Comparison of ENCODE assay signal across 16 cellular contexts in genomic region chr17:48563867-48564199, GRCh38. TPM values are rescaled to one million over a fixed set of nuclear protein-coding genes. Genes with fewer than 3 reads are reported as not detected.
A peak's percentile ranks its signal among the peaks of the same experiment; 100 is the strongest.
DNase-seq lines count a peak whose midpoint lies in the region; ATAC-seq and TF ChIP-seq lines count a peak whose summit lies in the region.
"Had no signal": no experiment of that assay in that cellular context is flagged by ENCODE, and none has a peak within 500 bp of the region (broad histone marks: within the 10 kb centered on the region; RNA-seq: fewer than 3 reads in every experiment).

No MANE protein-coding gene starts in this region.

- H3K4me1 Mint-ChIP-seq in naive thymus-derived CD4-positive, alpha-beta T cell: peaks cover 0 to 16% (median 8%) of the 10 kb centered on the region in 7 donors

- H3K4me3 Mint-ChIP-seq in naive thymus-derived CD4-positive, alpha-beta T cell: peak overlapping the region in 6 of 10 donors; percentile 12 to 54 (median 48)
- H3K4me3 Mint-ChIP-seq: activated CD4-positive, alpha-beta memory T cell treated with anti-CD3 and anti-CD28 coated beads, Interleukin-2, amount 10 ng/mL, durations not matched to agents 7 days and 5 days had no signal

- H3K27ac ChIP-seq in OCI-LY3 (ENCODE audit: low read length): peak overlapping the region; percentile 16; the same call in 1 of the 2 replicates
- peak overlapping the region; percentile 34 to 60 for H3K27ac ChIP-seq in coronary artery
- no peak overlapping the region for H3K27ac ChIP-seq in naive thymus-derived CD4-positive, alpha-beta T cell (ENCODE audit: low read depth, low read length)
- H3K27ac ChIP-seq in tibial artery: peak overlapping the region in 1 of 2 donors; percentile 53
- H3K27ac ChIP-seq in dorsolateral prefrontal cortex: no peak overlapping the region
- H3K27ac ChIP-seq: HL-60 had no signal

- DNase-seq in coronary artery (ENCODE audit: low spot score) (no peak), tibial artery (no peak), dorsolateral prefrontal cortex (no peak), GM20000 (ENCODE audit: low spot score) (no peak), NCI-H187 (lab: John Stamatoyannopoulos, UW) (no peak)
- DNase-seq in naive thymus-derived CD4-positive, alpha-beta T cell: no peak
- DNase-seq: activated CD4-positive, alpha-beta memory T cell treated with anti-CD3 and anti-CD28 coated beads, Interleukin-2, amount 10 ng/mL, durations not matched to agents 7 days and 5 days; activated effector memory CD4-positive, alpha-beta T cell treated with Interleukin-2 at 50 U/mL for 16 hours; NCI-H2171; PC-3; stimulated activated CD4-positive, alpha-beta T cell treated with anti-CD3 and anti-CD28 coated beads, Interleukin-4, amount 100 ng/mL, for 24 hours; stimulated activated naive CD4-positive, alpha-beta T cell had no signal

- H3K36me3 Mint-ChIP-seq in naive thymus-derived CD4-positive, alpha-beta T cell: peaks cover 0 to 14% (median 0%) of the 10 kb centered on the region in 5 donors

- no peaks in the 10 kb centered on the region for H4K20me1 ChIP-seq in OCI-LY3 (ENCODE audit: insufficient read depth, low read length)

- intact Hi-C loops in naive thymus-derived CD4-positive, alpha-beta T cell (cut with micrococcal nuclease): no loop called here
- intact Hi-C loops in tibial artery (cut with DNase I; ENCODE audit: low total_unique reads): no loop called here
- intact Hi-C loops in dorsolateral prefrontal cortex (cut with DNase I): no loop called here

- H3K9me3 ChIP-seq in OCI-LY3 (ENCODE audit: insufficient read depth, low read length): no peaks in the 10 kb centered on the region
- no peaks in the 10 kb centered on the region for H3K9me3 ChIP-seq in naive thymus-derived CD4-positive, alpha-beta T cell (ENCODE audit: control insufficient read depth in 2 of 3, low read length in 3 of 3)
- H3K9me3 ChIP-seq in tibial artery: no peaks in the 10 kb centered on the region
- H3K9me3 ChIP-seq: pancreas had no signal

- CTCF ChIA-PET in naive thymus-derived CD4-positive, alpha-beta T cell (lab: Charles Lee): no interaction called here

- POLR2A ChIA-PET in naive thymus-derived CD4-positive, alpha-beta T cell (lab: Charles Lee): interaction anchor here (1.1 kb wide), 1 partner anchor 17 kb away, joined by 3 read pairs; no protein-coding TSS in a partner anchor

- no peak for TF ChIP-seq CTCF in OCI-LY3 (IDR thresholded peaks at IDR 0.05; ENCODE audit: low read depth, low read length)
- no peak for TF ChIP-seq CTCF in coronary artery (IDR thresholded peaks at IDR 0.05)
- no peak for TF ChIP-seq CTCF in tibial artery (IDR thresholded peaks at IDR 0.05)
- TF ChIP-seq CTCF in dorsolateral prefrontal cortex (IDR thresholded peaks at IDR 0.05 in 54 of 56, conservative IDR thresholded peaks at IDR 0.05 in 2 of 56; ENCODE audit: low read depth in 1 of 56, partially characterized antibody in 56 of 56): no peak
- TF ChIP-seq CTCF in GM20000 (IDR thresholded peaks at IDR 0.05; ENCODE audit: extremely low read depth, missing control alignments): no peak

- H3K4me1 ChIP-seq in OCI-LY3 (ENCODE audit: low read length) (peaks cover 37% of the 10 kb centered on the region), tibial artery (peaks cover 0 to 24% (median 12%) of the 10 kb centered on the region in 4 donors)
- no peaks in the 10 kb centered on the region for H3K4me1 ChIP-seq in naive thymus-derived CD4-positive, alpha-beta T cell (ENCODE audit: control insufficient read depth in 2 of 2, insufficient read depth in 2 of 2, low read length in 2 of 2)
- H3K4me1 ChIP-seq: pancreas had no signal

- H3K9ac ChIP-seq in OCI-LY3 (ENCODE audit: low read length): peak overlapping the region; percentile 63

- peaks cover 0 to 1% (median 0%) of the 10 kb centered on the region in 11 donors for H3K9me3 Mint-ChIP-seq in naive thymus-derived CD4-positive, alpha-beta T cell
- H3K9me3 Mint-ChIP-seq: activated CD4-positive, alpha-beta memory T cell treated with anti-CD3 and anti-CD28 coated beads, Interleukin-2, amount 10 ng/mL, durations not matched to agents 7 days and 5 days; T-helper 1 cell treated with Interleukin-12 subunit alpha and Interleukin-12 subunit beta and Interleukin-4 antibody, amounts not matched to agents 30 μg/mL and 1 μg/mL, for 36 hours had no signal

- no peak for ATAC-seq in naive thymus-derived CD4-positive, alpha-beta T cell
- ATAC-seq: PC-3 had no signal

- no peak overlapping the region for H2AFZ ChIP-seq in OCI-LY3 (ENCODE audit: low read depth, low read length)

- no peaks in the 10 kb centered on the region for H3K27me3 ChIP-seq in OCI-LY3 (ENCODE audit: low read depth, low read length)
- peaks cover 0 to 1% of the 10 kb centered on the region in 2 donors for H3K27me3 ChIP-seq in naive thymus-derived CD4-positive, alpha-beta T cell (ENCODE audit: control insufficient read depth in 2 of 2, insufficient read depth in 2 of 2, low read length in 2 of 2)
- peaks cover 0 to 11% of the 10 kb centered on the region in 2 donors for H3K27me3 ChIP-seq in tibial artery
- peaks cover 6 to 100% (median 97%) of the 10 kb centered on the region in 45 donors for H3K27me3 ChIP-seq in dorsolateral prefrontal cortex

- peaks cover 43% of the 10 kb centered on the region for H3K79me2 ChIP-seq in OCI-LY3 (ENCODE audit: low read length)

- H3K4me2 ChIP-seq in OCI-LY3 (ENCODE audit: low read length): peak overlapping the region; percentile 60

- H3K27ac Mint-ChIP-seq in naive thymus-derived CD4-positive, alpha-beta T cell: peak overlapping the region in 1 of 9 donors; percentile 37
- H3K27ac Mint-ChIP-seq: activated CD4-positive, alpha-beta memory T cell treated with anti-CD3 and anti-CD28 coated beads, Interleukin-2, amount 10 ng/mL, durations not matched to agents 7 days and 5 days; T-helper 1 cell treated with Interleukin-12 subunit alpha and Interleukin-12 subunit beta and Interleukin-4 antibody, amounts not matched to agents 30 μg/mL and 1 μg/mL, for 36 hours had no signal

- H3K27me3 Mint-ChIP-seq in naive thymus-derived CD4-positive, alpha-beta T cell: peaks cover 9 to 39% (median 12%) of the 10 kb centered on the region in 5 donors

- H3K4me3 ChIP-seq in OCI-LY3 (ENCODE audit: low read length) (peak overlapping the region; percentile 71), coronary artery (peak overlapping the region; percentile 74), tibial artery (peak overlapping the region; percentile 37 to 62), dorsolateral prefrontal cortex (no peak overlapping the region)
- H3K4me3 ChIP-seq in naive thymus-derived CD4-positive, alpha-beta T cell (ENCODE audit: low read length): no peak overlapping the region

- H3K36me3 ChIP-seq in OCI-LY3 (replicated peaks; ENCODE audit: low read depth, low read length) (peaks cover 29% of the 10 kb centered on the region), tibial artery (no peaks in the 10 kb centered on the region)
- H3K36me3 ChIP-seq in naive thymus-derived CD4-positive, alpha-beta T cell (ENCODE audit: control insufficient read depth in 2 of 3, insufficient read depth in 3 of 3, low read length in 3 of 3): no peaks in the 10 kb centered on the region
- H3K36me3 ChIP-seq: pancreas had no signal

RNA-seq across cellular contexts. Expression of gene HOXB4, which starts 14.3 kb away (rescaled TPM):
- total RNA-seq in naive thymus-derived CD4-positive, alpha-beta T cell: 1 to 10 TPM in 4 of 5 experiments, under 1 TPM in 1; 0.34 to 7.9 (median 2.4) TPM
- polyA plus RNA-seq in naive thymus-derived CD4-positive, alpha-beta T cell: not detected
- total RNA-seq in dorsolateral prefrontal cortex: under 1 TPM in 9 of 120 experiments, not detected in 111; 0.13 to 0.32 (median 0.21) TPM

RNA-seq across cellular contexts. Expression of gene HOXB2, which starts 18.9 kb away (rescaled TPM):
- 10 to 100 TPM in 4 of 5 experiments, 1 to 10 TPM in 1; 3.4 to 46.9 (median 34.2) TPM for total RNA-seq in naive thymus-derived CD4-positive, alpha-beta T cell
- 10 to 100 TPM in 1 of 2 donors, 1 to 10 TPM in 1; 9.7 to 23.1 TPM for polyA plus RNA-seq in naive thymus-derived CD4-positive, alpha-beta T cell
- total RNA-seq in dorsolateral prefrontal cortex: 1 to 10 TPM in 8 of 120 experiments, under 1 TPM in 20, not detected in 92; 0.26 to 1.7 (median 0.62) TPM

RNA-seq across cellular contexts. Expression of gene HOXB3, which starts 26.2 kb away (rescaled TPM):
- total RNA-seq in naive thymus-derived CD4-positive, alpha-beta T cell: 10 to 100 TPM in 1 of 5 experiments, 1 to 10 TPM in 3, under 1 TPM in 1; 0.48 to 14.6 (median 7.1) TPM
- polyA plus RNA-seq in naive thymus-derived CD4-positive, alpha-beta T cell: under 1 TPM in 1 of 2 donors, not detected in 1; 0.11 TPM
- total RNA-seq in dorsolateral prefrontal cortex: 1 to 10 TPM in 2 of 120 experiments, under 1 TPM in 18, not detected in 100; 0.11 to 1.4 (median 0.58) TPM

RNA-seq across cellular contexts. Expression of gene HOXB5, which starts 29.7 kb away (rescaled TPM):
- total RNA-seq in naive thymus-derived CD4-positive, alpha-beta T cell: not detected
- not detected for polyA plus RNA-seq in naive thymus-derived CD4-positive, alpha-beta T cell
- under 1 TPM in 1 of 120 experiments, not detected in 119; 0.23 TPM for total RNA-seq in dorsolateral prefrontal cortex

RNA-seq across cellular contexts. Expression of gene HOXB1, which starts 33.0 kb away (rescaled TPM):
- not detected for total RNA-seq in naive thymus-derived CD4-positive, alpha-beta T cell
- polyA plus RNA-seq in naive thymus-derived CD4-positive, alpha-beta T cell: not detected
- not detected for total RNA-seq in dorsolateral prefrontal cortex
- total RNA-seq: activated CD4-positive, alpha-beta memory T cell treated with anti-CD3 and anti-CD28 coated beads, Interleukin-2, amount 10 ng/mL, durations not matched to agents 7 days and 5 days; pancreas; PC-3 had no signal
- polyA plus RNA-seq: pancreas had no signal

Comparison
In these comparisons a context has a peak if more than half of its experiments do, and no peak if none do; other contexts are left out.
1. H3K27ac ChIP-seq: peak in OCI-LY3 (single experiment) and coronary artery (2 of 2); none in naive thymus-derived CD4-positive, alpha-beta T cell (single experiment) and dorsolateral prefrontal cortex (0 of 59).
2. H3K4me3 ChIP-seq: peak in OCI-LY3 (single experiment), coronary artery (single experiment) and tibial artery (2 of 2); none in naive thymus-derived CD4-positive, alpha-beta T cell (single experiment) and dorsolateral prefrontal cortex (0 of 59).